28 cellular contexts compared by ENCODE assay signal in genomic region chr1:174713796-174714195, GRCh38.
"Had no signal": no experiment of that assay in that cellular context is flagged by ENCODE, and none has a peak within 500 bp of the region (broad histone marks: within the 10 kb centered on the region; RNA-seq: fewer than 3 reads in every experiment).

No MANE protein-coding gene starts in this region.

- H3K4me3 ChIP-seq: coronary artery, gastrocnemius medialis, lung, neural progenitor cell, right atrium auricular region, stomach, suprapubic skin, tibial nerve had no signal

- FAIRE-seq: endometrium, keratinocyte, TTC549 had no signal

- H3K27me3 Mint-ChIP-seq: activated CD4-positive, alpha-beta T cell treated with anti-CD3 and anti-CD28 coated beads, Interleukin-2, amount 10 ng/mL, durations not matched to agents 7 days and 5 days; activated CD8-positive, alpha-beta memory T cell treated with anti-CD3 and anti-CD28 coated beads, Interleukin-2, amount 10 ng/mL, durations not matched to agents 7 days and 5 days; activated CD8-positive, alpha-beta T cell treated with anti-CD3 and anti-CD28 coated beads for 36 hours; activated naive CD4-positive, alpha-beta T cell treated with anti-CD3 and anti-CD28 coated beads, Interleukin-2, amount 10 ng/mL, durations not matched to agents 7 days and 5 days; naive thymus-derived CD4-positive, alpha-beta T cell; progenitor cell of endocrine pancreas; stimulated activated memory B cell treated with anti-CD40 and anti-IgM and Interleukin-4, amounts not matched to agents 10 μg/mL and 1 μg/mL and 100 μg/mL, for 72 hours had no signal

- H3K27ac ChIP-seq: coronary artery, gastrocnemius medialis, neural progenitor cell, right atrium auricular region, stomach, suprapubic skin, WERI-Rb-1 had no signal

- H3K9me3 ChIP-seq: gastrocnemius medialis, right atrium auricular region, stomach, suprapubic skin, tibial nerve had no signal

- H3K27ac Mint-ChIP-seq: activated CD4-positive, alpha-beta T cell treated with anti-CD3 and anti-CD28 coated beads, Interleukin-2, amount 10 ng/mL, durations not matched to agents 7 days and 5 days; activated CD8-positive, alpha-beta memory T cell treated with anti-CD3 and anti-CD28 coated beads, Interleukin-2, amount 10 ng/mL, durations not matched to agents 7 days and 5 days; activated CD8-positive, alpha-beta T cell treated with anti-CD3 and anti-CD28 coated beads for 36 hours; activated naive CD4-positive, alpha-beta T cell treated with anti-CD3 and anti-CD28 coated beads, Interleukin-2, amount 10 ng/mL, durations not matched to agents 7 days and 5 days; naive thymus-derived CD4-positive, alpha-beta T cell; neural progenitor cell; progenitor cell of endocrine pancreas; stimulated activated memory B cell treated with anti-CD40 and anti-IgM and Interleukin-4, amounts not matched to agents 10 μg/mL and 1 μg/mL and 100 μg/mL, for 72 hours had no signal

- H2AFZ ChIP-seq: neural progenitor cell had no signal

- H3K9ac ChIP-seq: neural progenitor cell had no signal

- H3K36me3 ChIP-seq: gastrocnemius medialis, neural progenitor cell, right atrium auricular region, suprapubic skin, WERI-Rb-1 had no signal

- H3K4me3 Mint-ChIP-seq: activated CD4-positive, alpha-beta T cell treated with anti-CD3 and anti-CD28 coated beads, Interleukin-2, amount 10 ng/mL, durations not matched to agents 7 days and 5 days; activated CD8-positive, alpha-beta memory T cell treated with anti-CD3 and anti-CD28 coated beads, Interleukin-2, amount 10 ng/mL, durations not matched to agents 7 days and 5 days; activated CD8-positive, alpha-beta T cell treated with anti-CD3 and anti-CD28 coated beads for 36 hours; activated naive CD4-positive, alpha-beta T cell treated with anti-CD3 and anti-CD28 coated beads, Interleukin-2, amount 10 ng/mL, durations not matched to agents 7 days and 5 days; naive thymus-derived CD4-positive, alpha-beta T cell; neural progenitor cell; stimulated activated memory B cell treated with anti-CD40 and anti-IgM and Interleukin-4, amounts not matched to agents 10 μg/mL and 1 μg/mL and 100 μg/mL, for 72 hours had no signal

- H3K4me2 ChIP-seq: neural progenitor cell had no signal

- H3K4me1 ChIP-seq: gastrocnemius medialis, neural progenitor cell, stomach had no signal

- DNase-seq: activated CD4-positive, alpha-beta T cell treated with anti-CD3 and anti-CD28 coated beads, Interleukin-2, amount 10 ng/mL, durations not matched to agents 7 days and 5 days; activated CD4-positive, CD25-positive, alpha-beta regulatory T cell treated with anti-CD3 and anti-CD28 coated beads, Interleukin-2, amount 50 U/mL, for 72 hours; activated CD8-positive, alpha-beta memory T cell treated with anti-CD3 and anti-CD28 coated beads, Interleukin-2, amount 10 ng/mL, durations not matched to agents 7 days and 5 days; activated CD8-positive, alpha-beta T cell treated with anti-CD3 and anti-CD28 coated beads for 36 hours; activated effector memory CD4-positive, alpha-beta T cell treated with anti-CD3 and anti-CD28 coated beads, Interleukin-2, amount 50 U/mL, for 16 hours; activated naive CD4-positive, alpha-beta T cell treated with anti-CD3 and anti-CD28 coated beads, Interleukin-2, amount 10 ng/mL, durations not matched to agents 7 days and 5 days; activated T-cell treated with anti-CD3 and anti-CD28 coated beads for 4 hours; amygdala; cerebellar nuclear complex; effector CD4-positive, alpha-beta T cell; gastrocnemius medialis; naive thymus-derived CD4-positive, alpha-beta T cell; stimulated activated CD4-positive, alpha-beta T cell treated with anti-CD3 and anti-CD28 coated beads, Interleukin-2, amount 100 ng/mL, for 24 hours; stomach; T-helper 1 cell; WERI-Rb-1 had no signal

- H3K36me3 Mint-ChIP-seq: activated naive CD4-positive, alpha-beta T cell treated with anti-CD3 and anti-CD28 coated beads, Interleukin-2, amount 10 ng/mL, durations not matched to agents 7 days and 5 days; neural progenitor cell had no signal

- H3K27me3 ChIP-seq: gastrocnemius medialis, neural progenitor cell, right atrium auricular region, stomach, suprapubic skin, tibial nerve had no signal

- ATAC-seq: activated CD8-positive, alpha-beta memory T cell treated with anti-CD3 and anti-CD28 coated beads, Interleukin-2, amount 10 ng/mL, durations not matched to agents 7 days and 5 days; activated CD8-positive, alpha-beta T cell treated with anti-CD3 and anti-CD28 coated beads for 36 hours; esophagus mucosa; gastrocnemius medialis; naive thymus-derived CD4-positive, alpha-beta T cell; stimulated activated memory B cell treated with anti-CD40 and anti-IgM and Interleukin-4, amounts not matched to agents 10 μg/mL and 1 μg/mL and 100 μg/mL, for 72 hours had no signal

- H3K4me1 Mint-ChIP-seq: activated CD4-positive, alpha-beta T cell treated with anti-CD3 and anti-CD28 coated beads, Interleukin-2, amount 10 ng/mL, durations not matched to agents 7 days and 5 days; activated CD8-positive, alpha-beta memory T cell treated with anti-CD3 and anti-CD28 coated beads, Interleukin-2, amount 10 ng/mL, durations not matched to agents 7 days and 5 days; activated naive CD4-positive, alpha-beta T cell treated with anti-CD3 and anti-CD28 coated beads, Interleukin-2, amount 10 ng/mL, durations not matched to agents 7 days and 5 days; neural progenitor cell; stimulated activated memory B cell treated with anti-CD40 and anti-IgM and Interleukin-4, amounts not matched to agents 10 μg/mL and 1 μg/mL and 100 μg/mL, for 72 hours had no signal
